ENCODE assay signal across 19 cellular contexts in genomic region chr3:30471076-30471475, GRCh38.
DNase-seq lines count a peak whose midpoint lies in the region; ATAC-seq and TF ChIP-seq lines count a peak whose summit lies in the region.
"Had no signal": no experiment of that assay in that cellular context is flagged by ENCODE, and none has a peak within 500 bp of the region (broad histone marks: within the 10 kb centered on the region; RNA-seq: fewer than 3 reads in every experiment).

No MANE protein-coding gene starts in this region.

- H3K36me3 ChIP-seq in heart left ventricle (no peaks in the 10 kb centered on the region), gastroesophageal sphincter (no peaks in the 10 kb centered on the region), vagina (no peaks in the 10 kb centered on the region)
- H3K36me3 ChIP-seq: neutrophil, stomach had no signal

- no peak for TF ChIP-seq EP300 in gastroesophageal sphincter (IDR thresholded peaks at IDR 0.05)

- DNase-seq in right cardiac atrium (no peak), heart left ventricle (no peak), astrocyte of the cerebellum (ENCODE audit: low read depth) (peak; percentile 15), vagina (ENCODE audit: extremely low spot score in 2 of 2) (no peak), epidermal melanocyte (ENCODE audit: insufficient read length, low spot score) (no peak)
- DNase-seq in activated T-cell treated with anti-CD3 and anti-CD28 coated beads, Interleukin-2, amount 50 U/mL, for 48 hours = no peak
- DNase-seq: activated CD4-positive, alpha-beta T cell treated with anti-CD3 and anti-CD28 coated beads for 4 hours; activated CD8-positive, alpha-beta memory T cell treated with anti-CD3 and anti-CD28 coated beads, Interleukin-2, amount 10 ng/mL, durations not matched to agents 7 days and 5 days; C1 segment of cervical spinal cord; mucosa of descending colon; NCI-H1694 treated with DMSO at 0.1 percent for 48 hours; NCI-H748 treated with DMSO at 0.1 percent for 48 hours; SHP77; stomach; T-cell had no signal

- peaks cover 3% of the 10 kb centered on the region for H3K4me1 ChIP-seq in right cardiac atrium (ENCODE audit: control insufficient read depth, insufficient read depth, low read length)
- H3K4me1 ChIP-seq in heart left ventricle = peaks cover 0 to 50% (median 12%) of the 10 kb centered on the region in 12 donors
- peaks cover 5 to 36% (median 6%) of the 10 kb centered on the region in 3 donors for H3K4me1 ChIP-seq in gastroesophageal sphincter
- no peaks in the 10 kb centered on the region for H3K4me1 ChIP-seq in vagina

- TF ChIP-seq CTCF in heart left ventricle (IDR thresholded peaks at IDR 0.05) (no peak), astrocyte of the cerebellum (IDR thresholded peaks at IDR 0.05; ENCODE audit: low read depth, low read length, missing control alignments) (no peak), gastroesophageal sphincter (IDR thresholded peaks at IDR 0.05) (no peak), vagina (IDR thresholded peaks at IDR 0.05) (no peak)

- ATAC-seq in right cardiac atrium (no peak), heart left ventricle (no peak), gastroesophageal sphincter (no peak), GM19328 (IDR thresholded peaks at IDR 0.05; ENCODE audit: unreplicated experiment) (no peak)
- ATAC-seq: activated CD8-positive, alpha-beta memory T cell treated with anti-CD3 and anti-CD28 coated beads, Interleukin-2, amount 10 ng/mL, durations not matched to agents 7 days and 5 days; left lobe of liver; mucosa of descending colon; T-cell had no signal

- 47% methylated on average over 2 of the region's 2 CpGs for WGBS in right cardiac atrium
- WGBS in heart left ventricle, 4 donors = 29 to 65% (median 51%) methylated on average over 2 of the region's 2 CpGs
- WGBS in gastroesophageal sphincter (ENCODE audit: low coverage in 1 of 2), 2 donors = 8% methylated on average over 2 of the region's 2 CpGs; no CpG with 5 or more reads in 1 of the 2 donors

- H3K27me3 ChIP-seq in right cardiac atrium (ENCODE audit: control insufficient read depth, insufficient read depth) (no peaks in the 10 kb centered on the region), heart left ventricle (no peaks in the 10 kb centered on the region), gastroesophageal sphincter (no peaks in the 10 kb centered on the region), vagina (no peaks in the 10 kb centered on the region)
- H3K27me3 ChIP-seq: neutrophil, stomach had no signal

- H3K9me3 ChIP-seq in right cardiac atrium (ENCODE audit: control insufficient read depth, low read length) (no peaks in the 10 kb centered on the region), heart left ventricle (no peaks in the 10 kb centered on the region), gastroesophageal sphincter (no peaks in the 10 kb centered on the region), vagina (no peaks in the 10 kb centered on the region)
- H3K9me3 ChIP-seq: mucosa of descending colon, neutrophil, stomach had no signal

- intact Hi-C loops in right cardiac atrium (cut with DNase I) = no loop called here
- intact Hi-C loops in heart left ventricle (cut with DNase I) = no loop called here
- intact Hi-C loops in vagina (cut with DNase I) = no loop called here

- in situ Hi-C loops in astrocyte of the cerebellum (cut with HindIII; ENCODE audit: low sequenced_read_pairs) = no loop called here

- no peak overlapping the region for H3K4me3 ChIP-seq in right cardiac atrium (ENCODE audit: low read length)
- no peak overlapping the region for H3K4me3 ChIP-seq in heart left ventricle
- H3K4me3 ChIP-seq in astrocyte of the cerebellum (ENCODE audit: low read depth, low read length) = no peak overlapping the region
- H3K4me3 ChIP-seq in gastroesophageal sphincter = no peak overlapping the region
- no peak overlapping the region for H3K4me3 ChIP-seq in vagina
- H3K4me3 ChIP-seq: mucosa of descending colon, stomach had no signal

- H3K27ac ChIP-seq in right cardiac atrium (ENCODE audit: low read length) = peak overlapping the region; percentile 13
- peak overlapping the region in 4 of 12 donors; percentile 12 to 86 (median 18) for H3K27ac ChIP-seq in heart left ventricle
- peak overlapping the region; percentile 22 to 68 (median 54) for H3K27ac ChIP-seq in gastroesophageal sphincter
- no peak overlapping the region for H3K27ac ChIP-seq in vagina
- H3K27ac ChIP-seq: neutrophil, stomach had no signal

- no peak for TF ChIP-seq POLR2A in heart left ventricle (IDR thresholded peaks at IDR 0.05)
- TF ChIP-seq POLR2A in gastroesophageal sphincter (IDR thresholded peaks at IDR 0.05) = no peak
- no peak for TF ChIP-seq POLR2A in vagina (IDR thresholded peaks at IDR 0.05)
